In genomic region chr1:54807756-54808155, GRCh38 we compare ENCODE assay signal across 27 cellular contexts. TPM values are rescaled to one million over a fixed set of nuclear protein-coding genes. Genes with fewer than 3 reads are reported as not detected.
A peak's percentile ranks its signal among the peaks of the same experiment; 100 is the strongest.
DNase-seq lines count a peak whose midpoint lies in the region; ATAC-seq and TF ChIP-seq lines count a peak whose summit lies in the region.
"Had no signal": no experiment of that assay in that cellular context is flagged by ENCODE, and none has a peak within 500 bp of the region (broad histone marks: within the 10 kb centered on the region; RNA-seq: fewer than 3 reads in every experiment).

No MANE protein-coding gene starts in this region.

- no CpG with 5 or more reads among the region's 7 CpGs for WGBS in mesendoderm (ENCODE audit: extremely low coverage, insufficient coverage, low lambda C conversion rate)

- H2AK5ac ChIP-seq in mesendoderm (ENCODE audit: low read length) = no peak overlapping the region

- H2BK5ac ChIP-seq in mesendoderm (ENCODE audit: low read length) = no peak overlapping the region

- no peak overlapping the region for H3K4me3 ChIP-seq in PC-9
- H3K4me3 ChIP-seq in mesendoderm (ENCODE audit: low read length) = no peak overlapping the region
- H3K4me3 ChIP-seq: psoas muscle, sigmoid colon had no signal

- H3F3A ChIP-seq in PC-9 (ENCODE audit: insufficient read depth, low read depth) = peaks cover 30% of the 10 kb centered on the region

- H3K27me3 ChIP-seq in PC-9 (ENCODE audit: insufficient read depth, low read depth) (no peaks in the 10 kb centered on the region), mesendoderm (ENCODE audit: insufficient read depth, low read length, poor library complexity) (no peaks in the 10 kb centered on the region)
- H3K27me3 ChIP-seq: brain microvascular endothelial cell had no signal

- H2AFZ ChIP-seq in PC-9 = no peak overlapping the region

- H3K56ac ChIP-seq in mesendoderm (ENCODE audit: low read length) = no peak overlapping the region

- no peak overlapping the region for H2BK15ac ChIP-seq in mesendoderm (replicated peaks; ENCODE audit: low read depth)

- no TSS peak for BruUV-seq in PC-9 (replicated peaks; lab: Mats Ljungman, UMichigan)

- H3K4ac ChIP-seq in mesendoderm (ENCODE audit: low read depth, low read length) = no peak overlapping the region

- H3K9me2 ChIP-seq in PC-9 (ENCODE audit: insufficient read depth) = no peaks in the 10 kb centered on the region

- intact Hi-C loops in activated CD4-positive, alpha-beta memory T cell treated with anti-CD3 and anti-CD28 coated beads for 36 hours (cut with micrococcal nuclease) = no loop called here
- intact Hi-C loops in PC-9 (cut with micrococcal nuclease; ENCODE audit: unreplicated experiment) = loop anchor here (5.0 to 10.0 kb wide), 3 partner anchors 217 to 945 kb away; no protein-coding TSS in a partner anchor
- intact Hi-C loops in sciatic nerve (cut with DNase I) = no loop called here

- peaks cover 3% of the 10 kb centered on the region for H3K27me3 Mint-ChIP-seq in activated CD4-positive, alpha-beta memory T cell treated with anti-CD3 and anti-CD28 coated beads, Interleukin-2, amount 10 ng/mL, durations not matched to agents 7 days and 5 days
- peaks cover 2% of the 10 kb centered on the region for H3K27me3 Mint-ChIP-seq in activated CD4-positive, alpha-beta memory T cell treated with anti-CD3 and anti-CD28 coated beads for 36 hours
- H3K27me3 Mint-ChIP-seq in immature natural killer cell (ENCODE audit: low read depth in 3 of 3) = peaks cover 0 to 8% (median 2%) of the 10 kb centered on the region in 3 donors
- H3K27me3 Mint-ChIP-seq: activated T-helper 17 cell treated with anti-CD3 and anti-CD28 coated beads, Interleukin-2, amount 50 U/mL, for 72 hours had no signal

- POLR2A ChIA-PET in activated CD4-positive, alpha-beta memory T cell treated with anti-CD3 and anti-CD28 coated beads, Interleukin-2, amount 10 ng/mL, durations not matched to agents 7 days and 5 days (lab: Charles Lee) = interaction anchor here (0.6 to 1.7 kb wide), 6 partner anchors 9 to 756 kb away, joined by 3 to 6 read pairs (median 4); no protein-coding TSS in a partner anchor
- POLR2A ChIA-PET in activated CD4-positive, alpha-beta memory T cell treated with anti-CD3 and anti-CD28 coated beads for 36 hours (lab: Charles Lee) = no interaction called here
- POLR2A ChIA-PET in PC-9 (lab: Charles Lee; ENCODE audit: unreplicated experiment) = no interaction called here

- H3K27ac Mint-ChIP-seq in activated CD4-positive, alpha-beta memory T cell treated with anti-CD3 and anti-CD28 coated beads, Interleukin-2, amount 10 ng/mL, durations not matched to agents 7 days and 5 days = peak overlapping the region; percentile 81
- H3K27ac Mint-ChIP-seq in activated CD4-positive, alpha-beta memory T cell treated with anti-CD3 and anti-CD28 coated beads for 36 hours = no peak overlapping the region
- H3K27ac Mint-ChIP-seq in immature natural killer cell = peak overlapping the region; percentile 94 to 99 (median 96)
- H3K27ac Mint-ChIP-seq: activated T-helper 17 cell treated with anti-CD3 and anti-CD28 coated beads, Interleukin-2, amount 50 U/mL, for 72 hours had no signal

- H3K9me3 ChIP-seq in PC-9 (ENCODE audit: insufficient read depth, low read depth) = no peaks in the 10 kb centered on the region
- H3K9me3 ChIP-seq: Caco-2, psoas muscle, sigmoid colon had no signal

- H2BK120ac ChIP-seq in mesendoderm (ENCODE audit: low read depth, low read length) = no peak overlapping the region

- no peaks in the 10 kb centered on the region for H3K36me3 ChIP-seq in PC-9 (ENCODE audit: low read depth)
- no peaks in the 10 kb centered on the region for H3K36me3 ChIP-seq in mesendoderm (ENCODE audit: control insufficient read depth, insufficient read depth, low read length)
- H3K36me3 ChIP-seq: brain microvascular endothelial cell, sigmoid colon had no signal

- peaks cover 87% of the 10 kb centered on the region for H3K4me1 Mint-ChIP-seq in activated CD4-positive, alpha-beta memory T cell treated with anti-CD3 and anti-CD28 coated beads, Interleukin-2, amount 10 ng/mL, durations not matched to agents 7 days and 5 days
- H3K4me1 Mint-ChIP-seq in activated CD4-positive, alpha-beta memory T cell treated with anti-CD3 and anti-CD28 coated beads for 36 hours (ENCODE audit: low read depth) = peaks cover 22% of the 10 kb centered on the region
- peaks cover 89 to 92% of the 10 kb centered on the region in 2 donors for H3K4me1 Mint-ChIP-seq in immature natural killer cell

- DNase-seq in activated CD4-positive, alpha-beta memory T cell treated with anti-CD3 and anti-CD28 coated beads, Interleukin-2, amount 10 ng/mL, durations not matched to agents 7 days and 5 days = no peak
- no peak for DNase-seq in activated CD4-positive, alpha-beta memory T cell treated with anti-CD3 and anti-CD28 coated beads for 36 hours
- DNase-seq in PC-9 = peak in 1 of 2 experiments; percentile 8
- DNase-seq in immature natural killer cell = no peak
- DNase-seq in sciatic nerve (ENCODE audit: low spot score) = peak; percentile 22
- no peak for DNase-seq in DMS79 (lab: John Stamatoyannopoulos, UW)
- no peak for DNase-seq in mesendoderm
- DNase-seq: activated naive CD4-positive, alpha-beta T cell treated with anti-CD3 and anti-CD28 coated beads, Interleukin-2, amount 50 U/mL, for 16 hours; amygdala; brain microvascular endothelial cell; Caco-2; effector CD4-positive, alpha-beta T cell; KBM-7; left ventricle myocardium superior; NCI-H2029 treated with DMSO at 0.1 percent for 48 hours; NCI-H526 treated with DMSO at 0.1 percent for 48 hours; psoas muscle; SHP77 treated with DMSO at 0.1 percent for 48 hours; sigmoid colon; stimulated activated CD4-positive, alpha-beta T cell treated with anti-CD3 and anti-CD28 coated beads, Interleukin-4, amount 100 ng/mL, for 1 hour; T-helper 9 cell had no signal

- peaks cover 50% of the 10 kb centered on the region for H3K4me1 ChIP-seq in PC-9 (replicated peaks; ENCODE audit: insufficient read depth)
- no peaks in the 10 kb centered on the region for H3K4me1 ChIP-seq in mesendoderm (ENCODE audit: control insufficient read depth, low read depth, low read length)
- H3K4me1 ChIP-seq: Caco-2, psoas muscle had no signal

- no peak for TF ChIP-seq CTCF in PC-9 (conservative IDR thresholded peaks at IDR 0.05)

- no peaks in the 10 kb centered on the region for H3K79me1 ChIP-seq in mesendoderm (ENCODE audit: low read length)

- CTCF ChIA-PET in activated CD4-positive, alpha-beta memory T cell treated with anti-CD3 and anti-CD28 coated beads, Interleukin-2, amount 10 ng/mL, durations not matched to agents 7 days and 5 days (lab: Charles Lee) = interaction anchor here (0.6 to 2.0 kb wide), 9 partner anchors 7 to 319 kb away, joined by 3 to 13 read pairs (median 6); partner anchors contain the start of gene TTC4
- CTCF ChIA-PET in activated CD4-positive, alpha-beta memory T cell treated with anti-CD3 and anti-CD28 coated beads for 36 hours (lab: Charles Lee) = interaction anchor here (0.9 to 2.1 kb wide), 5 partner anchors 9 to 144 kb away, joined by 3 to 11 read pairs (median 6); no protein-coding TSS in a partner anchor
- CTCF ChIA-PET in PC-9 (lab: Charles Lee) = interaction anchor here (0.6 to 1.3 kb wide), 3 partner anchors 158 to 400 kb away, joined by 3 to 4 read pairs (median 3); no protein-coding TSS in a partner anchor

- no peaks in the 10 kb centered on the region for H4K20me1 ChIP-seq in PC-9 (ENCODE audit: insufficient read depth)

- H3K36me3 Mint-ChIP-seq in activated CD4-positive, alpha-beta memory T cell treated with anti-CD3 and anti-CD28 coated beads, Interleukin-2, amount 10 ng/mL, durations not matched to agents 7 days and 5 days (ENCODE audit: low read depth) = no peaks in the 10 kb centered on the region
- H3K36me3 Mint-ChIP-seq in activated CD4-positive, alpha-beta memory T cell treated with anti-CD3 and anti-CD28 coated beads for 36 hours = no peaks in the 10 kb centered on the region
- peaks cover 7 to 14% (median 10%) of the 10 kb centered on the region in 3 donors for H3K36me3 Mint-ChIP-seq in immature natural killer cell

- H3K4me3 Mint-ChIP-seq in activated CD4-positive, alpha-beta memory T cell treated with anti-CD3 and anti-CD28 coated beads, Interleukin-2, amount 10 ng/mL, durations not matched to agents 7 days and 5 days = no peak overlapping the region
- no peak overlapping the region for H3K4me3 Mint-ChIP-seq in activated CD4-positive, alpha-beta memory T cell treated with anti-CD3 and anti-CD28 coated beads for 36 hours
- H3K4me3 Mint-ChIP-seq in immature natural killer cell = peak overlapping the region; percentile 84 to 97 (median 91)
- H3K4me3 Mint-ChIP-seq: activated T-helper 17 cell treated with anti-CD3 and anti-CD28 coated beads, Interleukin-2, amount 50 U/mL, for 72 hours had no signal

- no peak overlapping the region for H3K9ac ChIP-seq in mesendoderm (ENCODE audit: low read length)

- H3K4me2 ChIP-seq in PC-9 (peak overlapping the region; percentile 46), mesendoderm (ENCODE audit: low read length) (no peak overlapping the region)

- H3K79me2 ChIP-seq in PC-9 (ENCODE audit: low read depth) (no peaks in the 10 kb centered on the region), mesendoderm (ENCODE audit: control insufficient read depth, insufficient read depth, low read length) (no peaks in the 10 kb centered on the region)

- H3K23ac ChIP-seq in mesendoderm (ENCODE audit: low read length) = no peak overlapping the region

- no peak overlapping the region for H4K5ac ChIP-seq in mesendoderm (ENCODE audit: low read length)

- no peak overlapping the region for H4K8ac ChIP-seq in mesendoderm (ENCODE audit: low read depth, low read length)

- no peak overlapping the region for H3K18ac ChIP-seq in mesendoderm (ENCODE audit: low read length)

- ATAC-seq in sciatic nerve (no peak), HG03039 (IDR thresholded peaks at IDR 0.05; ENCODE audit: unreplicated experiment) (no peak)
- ATAC-seq: left ventricle myocardium superior, psoas muscle had no signal

- no peak overlapping the region; the same call in 1 of the 2 replicates for H3K27ac ChIP-seq in PC-9
- no peak overlapping the region for H3K27ac ChIP-seq in mesendoderm (ENCODE audit: low read depth, low read length)
- H3K27ac ChIP-seq: brain microvascular endothelial cell, C4-2B, HL-60, psoas muscle, sigmoid colon had no signal

- no peaks in the 10 kb centered on the region for H3K9me3 Mint-ChIP-seq in activated CD4-positive, alpha-beta memory T cell treated with anti-CD3 and anti-CD28 coated beads, Interleukin-2, amount 10 ng/mL, durations not matched to agents 7 days and 5 days
- no peaks in the 10 kb centered on the region for H3K9me3 Mint-ChIP-seq in activated CD4-positive, alpha-beta memory T cell treated with anti-CD3 and anti-CD28 coated beads for 36 hours
- no peaks in the 10 kb centered on the region for H3K9me3 Mint-ChIP-seq in immature natural killer cell
- H3K9me3 Mint-ChIP-seq: activated T-helper 17 cell treated with anti-CD3 and anti-CD28 coated beads, Interleukin-2, amount 50 U/mL, for 72 hours had no signal

RNA-seq across cellular contexts. Expression of gene TTC22, which starts 6.6 kb away (rescaled TPM):
- total RNA-seq in activated CD4-positive, alpha-beta memory T cell treated with anti-CD3 and anti-CD28 coated beads, Interleukin-2, amount 10 ng/mL, durations not matched to agents 7 days and 5 days = 10 to 100 TPM; 19.8 to 20.9 TPM
- total RNA-seq in activated CD4-positive, alpha-beta memory T cell treated with anti-CD3 and anti-CD28 coated beads for 36 hours = 1 to 10 TPM; 4.6 to 5.3 TPM
- total RNA-seq in PC-9 (2021) = 24.1 and 26.3 TPM in 2 replicates
- 10 to 100 TPM in 1 of 3 donors, 1 to 10 TPM in 2; 5.2 to 13.7 (median 5.6) TPM for polyA plus RNA-seq in immature natural killer cell
- 0.36 TPM for total RNA-seq in sciatic nerve
- 0.31 TPM for polyA plus RNA-seq in mesendoderm (2013, experiment 1 of 2)
- 0.46 TPM for polyA plus RNA-seq in mesendoderm (2013, experiment 2 of 2)
- total RNA-seq: A172, glomerular endothelial cell had no signal

RNA-seq across cellular contexts. Expression of gene PARS2, which starts 43.4 kb away (rescaled TPM):
- total RNA-seq in activated CD4-positive, alpha-beta memory T cell treated with anti-CD3 and anti-CD28 coated beads, Interleukin-2, amount 10 ng/mL, durations not matched to agents 7 days and 5 days = 1 to 10 TPM; 3.3 to 4.0 TPM
- 1 to 10 TPM; 5.6 to 5.7 TPM for total RNA-seq in activated CD4-positive, alpha-beta memory T cell treated with anti-CD3 and anti-CD28 coated beads for 36 hours
- total RNA-seq in PC-9 (2021) = 12.9 and 13.4 TPM in 2 replicates
- polyA plus RNA-seq in immature natural killer cell = 1 to 10 TPM in 2 of 3 donors, under 1 TPM in 1; 0.89 to 4.0 (median 3.3) TPM
- total RNA-seq in sciatic nerve = 3.6 TPM
- polyA plus RNA-seq in mesendoderm (2013, experiment 1 of 2) = 3.3 TPM
- polyA plus RNA-seq in mesendoderm (2013, experiment 2 of 2) = 3.5 TPM

Comparison
In these comparisons a context has a peak if more than half of its experiments do, and no peak if none do; other contexts are left out.
1. H3K4me3 Mint-ChIP-seq: peak in immature natural killer cell (5 of 5); none in activated CD4-positive, alpha-beta memory T cell treated with anti-CD3 and anti-CD28 coated beads, Interleukin-2, amount 10 ng/mL, durations not matched to agents 7 days and 5 days (single experiment) and activated CD4-positive, alpha-beta memory T cell treated with anti-CD3 and anti-CD28 coated beads for 36 hours (single experiment).